Comparison of ENCODE assay signal across 22 cellular contexts in genomic region chr4:102599887-102600286, GRCh38.
DNase-seq lines count a peak whose midpoint lies in the region; ATAC-seq and TF ChIP-seq lines count a peak whose summit lies in the region.
"Had no signal": no experiment of that assay in that cellular context is flagged by ENCODE, and none has a peak within 500 bp of the region (broad histone marks: within the 10 kb centered on the region; RNA-seq: fewer than 3 reads in every experiment).

No MANE protein-coding gene starts in this region.

- TF ChIP-seq CTCF in osteoblast (IDR thresholded peaks at IDR 0.05; ENCODE audit: extremely low read depth, low read depth, low read length) = no peak

- peaks cover 11% of the 10 kb centered on the region for H3K4me1 ChIP-seq in thymus (ENCODE audit: control insufficient read depth, insufficient read depth, low read length)
- H3K4me1 ChIP-seq in osteoblast (ENCODE audit: insufficient read depth, low read length) = peaks cover 12% of the 10 kb centered on the region
- H3K4me1 ChIP-seq: neural progenitor cell had no signal

- peak overlapping the region; percentile 61 for H3K27ac Mint-ChIP-seq in stimulated activated naive CD8-positive, alpha-beta T cell treated with anti-CD3 and anti-CD28 coated beads, Interleukin-15, Interleukin-2, amounts not matched to agents 100 ng/mL and 50 ng/mL, for 24 hours
- no peak overlapping the region for H3K27ac Mint-ChIP-seq in stimulated activated naive CD8-positive, alpha-beta T cell treated with anti-CD3 and anti-CD28 coated beads, Interleukin-15, amount 100 ng/mL, for 72 hours
- peak overlapping the region; percentile 97 for H3K27ac Mint-ChIP-seq in activated naive CD8-positive, alpha-beta T cell treated with anti-CD3 and anti-CD28 coated beads, Interleukin-2, amount 50 U/mL, for 24 hours
- peak overlapping the region; percentile 53 for H3K27ac Mint-ChIP-seq in memory B cell
- H3K27ac Mint-ChIP-seq: neural progenitor cell, progenitor cell of endocrine pancreas had no signal

- no peak for DNase-seq in stimulated activated naive CD8-positive, alpha-beta T cell treated with anti-CD3 and anti-CD28 coated beads, Interleukin-15, amount 100 ng/mL, for 72 hours
- no peak for DNase-seq in activated naive CD8-positive, alpha-beta T cell treated with anti-CD3 and anti-CD28 coated beads, Interleukin-2, amount 50 U/mL, for 24 hours
- no peak for DNase-seq in memory B cell (ENCODE audit: low spot score in 2 of 2)
- no peak for DNase-seq in superior temporal gyrus (ENCODE audit: extremely low spot score)
- DNase-seq in osteoblast (ENCODE audit: insufficient read length, low spot score, missing footprints) = no peak
- DNase-seq: activated CD8-positive, alpha-beta memory T cell treated with anti-CD3 and anti-CD28 coated beads for 24 hours; activated T-cell treated with anti-CD3 and anti-CD28 coated beads, Interleukin-2, amount 50 U/mL, for 72 hours; CD4-positive, alpha-beta T cell; central memory CD4-positive, alpha-beta T cell; effector memory CD4-positive, alpha-beta T cell; MG63; NCI-H146; NCI-H2171 treated with DMSO at 0.1 percent for 48 hours; SIG-M5; stimulated activated CD4-positive, alpha-beta T cell treated with anti-CD3 and anti-CD28 coated beads, Interleukin-2, amount 100 ng/mL, for 24 hours; stimulated activated naive CD8-positive, alpha-beta T cell treated with anti-CD3 and anti-CD28 coated beads, Interleukin-15, Interleukin-2, amounts not matched to agents 100 U/mL and 50 U/mL, for 24 hours; upper lobe of left lung had no signal

- no peak overlapping the region for H3K4me3 Mint-ChIP-seq in stimulated activated naive CD8-positive, alpha-beta T cell treated with anti-CD3 and anti-CD28 coated beads, Interleukin-15, Interleukin-2, amounts not matched to agents 100 ng/mL and 50 ng/mL, for 24 hours
- no peak overlapping the region for H3K4me3 Mint-ChIP-seq in stimulated activated naive CD8-positive, alpha-beta T cell treated with anti-CD3 and anti-CD28 coated beads, Interleukin-15, amount 100 ng/mL, for 72 hours
- H3K4me3 Mint-ChIP-seq in activated naive CD8-positive, alpha-beta T cell treated with anti-CD3 and anti-CD28 coated beads, Interleukin-2, amount 50 U/mL, for 24 hours = no peak overlapping the region
- H3K4me3 Mint-ChIP-seq in memory B cell = no peak overlapping the region
- H3K4me3 Mint-ChIP-seq: CD4-positive, alpha-beta T cell; neural progenitor cell had no signal

- 93% methylated on average over 3 of the region's 3 CpGs for WGBS in thymus

- no peaks in the 10 kb centered on the region for H3K9me3 Mint-ChIP-seq in stimulated activated naive CD8-positive, alpha-beta T cell treated with anti-CD3 and anti-CD28 coated beads, Interleukin-15, Interleukin-2, amounts not matched to agents 100 ng/mL and 50 ng/mL, for 24 hours
- H3K9me3 Mint-ChIP-seq in stimulated activated naive CD8-positive, alpha-beta T cell treated with anti-CD3 and anti-CD28 coated beads, Interleukin-15, amount 100 ng/mL, for 72 hours = no peaks in the 10 kb centered on the region
- no peaks in the 10 kb centered on the region for H3K9me3 Mint-ChIP-seq in activated naive CD8-positive, alpha-beta T cell treated with anti-CD3 and anti-CD28 coated beads, Interleukin-2, amount 50 U/mL, for 24 hours
- no peaks in the 10 kb centered on the region for H3K9me3 Mint-ChIP-seq in memory B cell
- H3K9me3 Mint-ChIP-seq: CD4-positive, alpha-beta T cell; neural progenitor cell had no signal

- H3K79me2 ChIP-seq in osteoblast (ENCODE audit: insufficient read depth, low read length) = no peaks in the 10 kb centered on the region

- H3K27me3 Mint-ChIP-seq in stimulated activated naive CD8-positive, alpha-beta T cell treated with anti-CD3 and anti-CD28 coated beads, Interleukin-15, Interleukin-2, amounts not matched to agents 100 ng/mL and 50 ng/mL, for 24 hours = no peaks in the 10 kb centered on the region
- no peaks in the 10 kb centered on the region for H3K27me3 Mint-ChIP-seq in stimulated activated naive CD8-positive, alpha-beta T cell treated with anti-CD3 and anti-CD28 coated beads, Interleukin-15, amount 100 ng/mL, for 72 hours
- no peaks in the 10 kb centered on the region for H3K27me3 Mint-ChIP-seq in activated naive CD8-positive, alpha-beta T cell treated with anti-CD3 and anti-CD28 coated beads, Interleukin-2, amount 50 U/mL, for 24 hours
- no peaks in the 10 kb centered on the region for H3K27me3 Mint-ChIP-seq in memory B cell
- H3K27me3 Mint-ChIP-seq: CD4-positive, alpha-beta T cell; progenitor cell of endocrine pancreas had no signal

- peaks cover 92% of the 10 kb centered on the region for H3K36me3 Mint-ChIP-seq in stimulated activated naive CD8-positive, alpha-beta T cell treated with anti-CD3 and anti-CD28 coated beads, Interleukin-15, Interleukin-2, amounts not matched to agents 100 ng/mL and 50 ng/mL, for 24 hours (ENCODE audit: low read depth)
- H3K36me3 Mint-ChIP-seq in activated naive CD8-positive, alpha-beta T cell treated with anti-CD3 and anti-CD28 coated beads, Interleukin-2, amount 50 U/mL, for 24 hours (ENCODE audit: low read depth) = peaks cover 84% of the 10 kb centered on the region
- peaks cover 47% of the 10 kb centered on the region for H3K36me3 Mint-ChIP-seq in memory B cell

- no peak overlapping the region for H3K4me2 ChIP-seq in osteoblast (ENCODE audit: insufficient read depth, low read length)
- H3K4me2 ChIP-seq: neural progenitor cell had no signal

- H3K36me3 ChIP-seq in thymus (ENCODE audit: control insufficient read depth, insufficient read depth) (no peaks in the 10 kb centered on the region), osteoblast (ENCODE audit: insufficient read depth, low read length) (peaks cover 23% of the 10 kb centered on the region)
- H3K36me3 ChIP-seq: neural progenitor cell had no signal

- H3K4me3 ChIP-seq in thymus (ENCODE audit: low read length) (no peak overlapping the region), osteoblast (ENCODE audit: insufficient read depth, low read length) (no peak overlapping the region)
- H3K4me3 ChIP-seq: MG63, neural progenitor cell, upper lobe of left lung had no signal

- H3K27ac ChIP-seq in thymus (ENCODE audit: low read depth) = peak overlapping the region; percentile 43
- H3K27ac ChIP-seq in osteoblast (ENCODE audit: low read depth, low read length) = no peak overlapping the region
- H3K27ac ChIP-seq: neural progenitor cell, upper lobe of left lung had no signal

- H3K27me3 ChIP-seq in thymus (ENCODE audit: control insufficient read depth, insufficient read depth) (no peaks in the 10 kb centered on the region), osteoblast (ENCODE audit: insufficient read depth, low read length) (no peaks in the 10 kb centered on the region)
- H3K27me3 ChIP-seq: MG63, neural progenitor cell, upper lobe of left lung had no signal

- no peak overlapping the region for H2AFZ ChIP-seq in osteoblast (ENCODE audit: low read length)
- H2AFZ ChIP-seq: neural progenitor cell had no signal

- ATAC-seq in stimulated activated naive CD8-positive, alpha-beta T cell treated with anti-CD3 and anti-CD28 coated beads, Interleukin-15, amount 100 ng/mL, for 72 hours = no peak
- ATAC-seq in activated naive CD8-positive, alpha-beta T cell treated with anti-CD3 and anti-CD28 coated beads, Interleukin-2, amount 50 U/mL, for 24 hours = no peak
- ATAC-seq in memory B cell (ENCODE audit: low read depth) = no peak
- ATAC-seq in GM19455 (IDR thresholded peaks at IDR 0.05; ENCODE audit: unreplicated experiment) = no peak
- ATAC-seq: stimulated activated naive CD8-positive, alpha-beta T cell treated with anti-CD3 and anti-CD28 coated beads, Interleukin-15, Interleukin-2, amounts not matched to agents 100 U/mL and 50 U/mL, for 24 hours had no signal

- no peaks in the 10 kb centered on the region for H4K20me1 ChIP-seq in osteoblast (ENCODE audit: insufficient read depth, low read length)

- peaks cover 76% of the 10 kb centered on the region for H3K4me1 Mint-ChIP-seq in stimulated activated naive CD8-positive, alpha-beta T cell treated with anti-CD3 and anti-CD28 coated beads, Interleukin-15, Interleukin-2, amounts not matched to agents 100 ng/mL and 50 ng/mL, for 24 hours (ENCODE audit: low read depth)
- peaks cover 81% of the 10 kb centered on the region for H3K4me1 Mint-ChIP-seq in stimulated activated naive CD8-positive, alpha-beta T cell treated with anti-CD3 and anti-CD28 coated beads, Interleukin-15, amount 100 ng/mL, for 72 hours
- H3K4me1 Mint-ChIP-seq in activated naive CD8-positive, alpha-beta T cell treated with anti-CD3 and anti-CD28 coated beads, Interleukin-2, amount 50 U/mL, for 24 hours = peaks cover 73% of the 10 kb centered on the region
- no peaks in the 10 kb centered on the region for H3K4me1 Mint-ChIP-seq in memory B cell

- H3K9me3 ChIP-seq in thymus (ENCODE audit: control insufficient read depth) = no peaks in the 10 kb centered on the region
- H3K9me3 ChIP-seq in osteoblast (ENCODE audit: low read depth, low read length) = no peaks in the 10 kb centered on the region
- H3K9me3 ChIP-seq: MG63, upper lobe of left lung had no signal

Comparison
In these comparisons a context has a peak if more than half of its experiments do, and no peak if none do; other contexts are left out.
1. H3K27ac Mint-ChIP-seq: peak in stimulated activated naive CD8-positive, alpha-beta T cell treated with anti-CD3 and anti-CD28 coated beads, Interleukin-15, Interleukin-2, amounts not matched to agents 100 ng/mL and 50 ng/mL, for 24 hours (single experiment), activated naive CD8-positive, alpha-beta T cell treated with anti-CD3 and anti-CD28 coated beads, Interleukin-2, amount 50 U/mL, for 24 hours (single experiment) and memory B cell (single experiment); none in stimulated activated naive CD8-positive, alpha-beta T cell treated with anti-CD3 and anti-CD28 coated beads, Interleukin-15, amount 100 ng/mL, for 72 hours (0 of 2).